Comparison of ENCODE assay signal across 8 cellular contexts in the genomic region with DNA sequence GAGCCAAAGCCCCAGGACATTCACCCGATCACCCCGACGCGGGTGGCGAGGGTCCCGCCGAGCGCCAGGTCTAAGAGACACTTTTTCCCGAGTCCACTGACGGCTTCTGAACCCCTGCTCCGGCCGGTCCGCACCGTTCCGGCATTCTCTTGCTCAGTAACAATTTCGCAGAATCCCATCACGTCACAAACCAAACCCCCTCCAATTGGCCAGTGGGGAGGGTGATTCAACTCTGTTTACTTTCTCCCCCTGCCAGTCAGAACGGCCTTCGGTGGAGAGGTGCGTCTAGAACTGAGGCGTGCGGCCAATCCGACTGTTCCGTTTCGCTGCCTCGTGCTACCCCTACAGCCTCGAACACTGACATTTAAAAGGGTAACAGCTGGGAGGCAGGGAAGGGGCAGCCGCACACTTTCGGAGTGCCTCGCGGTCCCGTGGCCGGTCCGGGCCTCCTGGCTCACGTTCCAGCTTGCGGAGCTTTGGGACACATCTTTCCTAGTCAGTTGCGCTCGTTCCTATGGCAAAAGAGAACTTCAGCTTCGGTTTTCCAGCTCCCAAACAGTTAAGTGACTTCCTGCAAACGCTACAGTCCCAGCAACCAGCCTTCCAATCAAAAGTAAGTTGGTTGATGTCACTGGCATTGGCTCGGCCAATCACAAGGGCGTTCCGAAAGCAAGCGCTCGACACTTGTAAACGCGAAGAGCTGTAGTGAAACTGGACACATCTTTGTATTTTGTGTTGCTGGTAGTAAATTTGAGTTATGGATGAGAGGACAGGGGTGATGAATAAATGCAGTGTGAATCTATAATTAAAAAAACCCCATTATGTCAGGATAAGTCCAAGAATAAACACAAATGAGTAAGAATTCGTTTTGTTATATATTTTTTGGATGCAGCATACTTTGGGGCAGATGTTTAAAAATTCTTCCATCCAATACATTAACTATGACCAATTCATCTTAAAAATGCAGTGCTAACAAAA. TPM values are rescaled to one million over a fixed set of nuclear protein-coding genes. Genes with fewer than 3 reads are reported as not detected.
DNase-seq lines count a peak whose midpoint lies in the region; ATAC-seq, FAIRE-seq and TF ChIP-seq lines count a peak whose summit lies in the region.

A gene (minus strand): TSS at position 860 of the 978 bp plus-strand sequence. CDS start 1,294 bp downstream, outside the sequence.

- no peaks in the 10 kb centered on the region for H3K27me3 Mint-ChIP-seq in activated B cell treated with CpG ODN at 0.5 μM for 24 hours
- H3K27me3 Mint-ChIP-seq in immature natural killer cell (ENCODE audit: low read depth in 3 of 3): peaks cover 19 to 32% (median 28%) of the 10 kb centered on the region in 3 donors

- H3K4me1 Mint-ChIP-seq in activated B cell treated with CpG ODN at 0.5 μM for 24 hours: peaks cover 52% of the 10 kb centered on the region
- peaks cover 53 to 55% of the 10 kb centered on the region in 2 donors for H3K4me1 Mint-ChIP-seq in immature natural killer cell

- peak within 1 kb of the TSS; percentile 79 for H2AFZ ChIP-seq in smooth muscle cell (ENCODE audit: low read depth)

- FAIRE-seq in A549 (lab: Jason Lieb, UNC): peak; percentile 74

- peak within 1 kb of the TSS; percentile 92 for H3K9ac ChIP-seq in smooth muscle cell (ENCODE audit: low read depth)

- H3K4me2 ChIP-seq in A549 (peak within 1 kb of the TSS; percentile 87), smooth muscle cell (peak within 1 kb of the TSS; percentile 94)

- peaks cover 22% of the 10 kb centered on the region for H3K79me2 ChIP-seq in smooth muscle cell (ENCODE audit: low read depth)

- no peak for TF ChIP-seq CTCF in A549 (IDR thresholded peaks at IDR 0.05)
- TF ChIP-seq CTCF in activated B cell treated with CpG ODN at 0.5 μM for 24 hours (IDR thresholded peaks at IDR 0.05): no peak
- TF ChIP-seq CTCF in cardiac fibroblast (IDR thresholded peaks at IDR 0.05; ENCODE audit: low read depth, low read length): no peak
- TF ChIP-seq CTCF in smooth muscle cell (IDR thresholded peaks at IDR 0.05; ENCODE audit: borderline replicate concordance, insufficient read depth, poor library complexity, severe bottlenecking): no peak

- no peak for TF ChIP-seq RAD21 in A549 (conservative IDR thresholded peaks at IDR 0.05 in 1 of 2, IDR thresholded peaks at IDR 0.05 in 1 of 2)

- POLR2A ChIA-PET in A549 (lab: Yijun Ruan, JAX): interaction anchor here (0.7 to 1.2 kb wide), 3 partner anchors 16 to 70 kb away, joined by 3 to 6 read pairs (median 5); no protein-coding TSS in a partner anchor
- POLR2A ChIA-PET in activated B cell treated with CpG ODN at 0.5 μM for 24 hours (lab: Charles Lee): interaction anchor here (1.0 to 4.3 kb wide), 7 partner anchors 8 to 1381 kb away, joined by 3 to 18 read pairs (median 3); a partner anchor contains a TSS

- H3K27me3 ChIP-seq in smooth muscle cell (ENCODE audit: low read depth): no peaks in the 10 kb centered on the region

- peaks cover 4% of the 10 kb centered on the region for H4K20me1 ChIP-seq in smooth muscle cell (ENCODE audit: low read depth)

- peak within 1 kb of the TSS; percentile 64 for H3K4me3 ChIP-seq in A549
- H3K4me3 ChIP-seq in cardiac fibroblast (replicated peaks in 1 of 2; ENCODE audit: low read depth in 2 of 2, low read length in 2 of 2): peak within 1 kb of the TSS; percentile 88 to 99
- H3K4me3 ChIP-seq in smooth muscle cell: peak within 1 kb of the TSS; percentile 90

- no peak for TF ChIP-seq EP300 in A549 (IDR thresholded peaks at IDR 0.05)

- CTCF ChIA-PET in A549 (lab: Yijun Ruan, JAX): interaction anchor here (1.0 to 2.6 kb wide), 6 partner anchors 10 to 188 kb away, joined by 3 to 12 read pairs (median 4); no protein-coding TSS in a partner anchor
- CTCF ChIA-PET in activated B cell treated with CpG ODN at 0.5 μM for 24 hours (lab: Charles Lee): interaction anchor here (2.2 kb wide), 1 partner anchor 71 kb away, joined by 8 read pairs; no protein-coding TSS in a partner anchor

- WGBS in A549 (ENCODE audit: missing lambda C conversion rate): 1% methylated on average over 46 of the region's 48 CpGs
- 2% methylated on average over 48 of the region's 48 CpGs for WGBS in smooth muscle cell (ENCODE audit: low lambda C conversion rate)

- peak; percentile 28; the same call in 1 of the 2 replicates for TF ChIP-seq POLR2A in A549 (IDR thresholded peaks at IDR 0.05; ENCODE audit: low read length)

- H3K9me3 ChIP-seq in A549 (no peaks in the 10 kb centered on the region), smooth muscle cell (replicated peaks; ENCODE audit: low read depth) (no peaks in the 10 kb centered on the region)

- H3K36me3 Mint-ChIP-seq in activated B cell treated with CpG ODN at 0.5 μM for 24 hours (ENCODE audit: low read depth) (peaks cover 9% of the 10 kb centered on the region), immature natural killer cell (no peaks in the 10 kb centered on the region)

- H3K27ac ChIP-seq in A549: peak within 1 kb of the TSS; percentile 82 to 89
- H3K27ac ChIP-seq in smooth muscle cell (ENCODE audit: low read depth): peak within 1 kb of the TSS; percentile 99

- peak; percentile 94 to 96 for DNase-seq in A549 (ENCODE audit: low read depth in 1 of 2, low spot score in 1 of 2)
- DNase-seq in NCI-H2227 treated with DMSO at 0.1 percent for 48 hours (lab: John Stamatoyannopoulos, UW): peak; percentile 90
- peak; percentile 78 for DNase-seq in activated B cell treated with CpG ODN at 0.5 μM for 24 hours
- DNase-seq in cardiac fibroblast (ENCODE audit: low read depth in 2 of 2): peak; percentile 98 to 99
- peak; percentile 95 for DNase-seq in immature natural killer cell
- peak; percentile 55 for DNase-seq in smooth muscle cell (lab: John Stamatoyannopoulos, UW; ENCODE audit: unreplicated experiment)

- H3K4me1 ChIP-seq in A549 (peaks cover 13% of the 10 kb centered on the region; the same call in 2 of the 3 replicates), smooth muscle cell (ENCODE audit: low read depth) (peaks cover 19% of the 10 kb centered on the region)

- H3K4me3 Mint-ChIP-seq in activated B cell treated with CpG ODN at 0.5 μM for 24 hours: peak within 1 kb of the TSS; percentile 97
- peak within 1 kb of the TSS; percentile 95 to 99 (median 98) for H3K4me3 Mint-ChIP-seq in immature natural killer cell

- H3K9me3 Mint-ChIP-seq in activated B cell treated with CpG ODN at 0.5 μM for 24 hours (no peaks in the 10 kb centered on the region), immature natural killer cell (no peaks in the 10 kb centered on the region)

- peaks cover 9% of the 10 kb centered on the region for H3F3A ChIP-seq in smooth muscle cell (ENCODE audit: low read depth)

- ATAC-seq in A549 (peak; percentile 69 to 77), GM18867 (IDR thresholded peaks at IDR 0.05; ENCODE audit: unreplicated experiment) (peak; percentile 73), HG03097 (IDR thresholded peaks at IDR 0.05; ENCODE audit: low FRiP score, unreplicated experiment) (peak; percentile 61), activated B cell treated with CpG ODN at 0.5 μM for 24 hours (ENCODE audit: low read depth) (peak; percentile 72)

- peak within 1 kb of the TSS; percentile 100 for H3K27ac Mint-ChIP-seq in activated B cell treated with CpG ODN at 0.5 μM for 24 hours
- peak within 1 kb of the TSS; percentile 99 to 100 (median 99) for H3K27ac Mint-ChIP-seq in immature natural killer cell

- intact Hi-C loops in activated B cell treated with CpG ODN at 0.5 μM for 24 hours (cut with micrococcal nuclease): loop anchor here (1.0 to 10.0 kb wide), 8 partner anchors 149 to 1867 kb away; a partner anchor contains a TSS

- no peaks in the 10 kb centered on the region for H3K36me3 ChIP-seq in smooth muscle cell (ENCODE audit: low read depth)

TF ChIP-seq in A549, 52 proteins besides CTCF, POLR2A, EP300 and RAD21 (continues in another document):
- TF ChIP-seq FOSL2 (IDR thresholded peaks at IDR 0.05): no peak
- TF ChIP-seq FOSL2 (CRISPR knock-in tag; IDR thresholded peaks at IDR 0.05): peak; percentile 68
- no peak for TF ChIP-seq CHD2 (IDR thresholded peaks at IDR 0.05; ENCODE audit: low read length, partially characterized antibody)
- TF ChIP-seq, protein P1, sequence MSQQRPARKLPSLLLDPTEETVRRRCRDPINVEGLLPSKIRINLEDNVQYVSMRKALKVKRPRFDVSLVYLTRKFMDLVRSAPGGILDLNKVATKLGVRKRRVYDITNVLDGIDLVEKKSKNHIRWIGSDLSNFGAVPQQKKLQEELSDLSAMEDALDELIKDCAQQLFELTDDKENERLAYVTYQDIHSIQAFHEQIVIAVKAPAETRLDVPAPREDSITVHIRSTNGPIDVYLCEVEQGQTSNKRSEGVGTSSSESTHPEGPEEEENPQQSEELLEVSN (IDR thresholded peaks at IDR 0.05; ENCODE audit: borderline replicate concordance, low read depth): peak; percentile 87
- no peak for TF ChIP-seq HOXB5 (CRISPR knock-in tag; IDR thresholded peaks at IDR 0.05)
- TF ChIP-seq EHF (CRISPR knock-in tag; IDR thresholded peaks at IDR 0.05): no peak
- TF ChIP-seq HDAC2 (IDR thresholded peaks at IDR 0.05): no peak
- TF ChIP-seq, protein P2, sequence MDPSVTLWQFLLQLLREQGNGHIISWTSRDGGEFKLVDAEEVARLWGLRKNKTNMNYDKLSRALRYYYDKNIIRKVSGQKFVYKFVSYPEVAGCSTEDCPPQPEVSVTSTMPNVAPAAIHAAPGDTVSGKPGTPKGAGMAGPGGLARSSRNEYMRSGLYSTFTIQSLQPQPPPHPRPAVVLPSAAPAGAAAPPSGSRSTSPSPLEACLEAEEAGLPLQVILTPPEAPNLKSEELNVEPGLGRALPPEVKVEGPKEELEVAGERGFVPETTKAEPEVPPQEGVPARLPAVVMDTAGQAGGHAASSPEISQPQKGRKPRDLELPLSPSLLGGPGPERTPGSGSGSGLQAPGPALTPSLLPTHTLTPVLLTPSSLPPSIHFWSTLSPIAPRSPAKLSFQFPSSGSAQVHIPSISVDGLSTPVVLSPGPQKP (IDR thresholded peaks at IDR 0.05; ENCODE audit: low read depth, low read length): no peak
- TF ChIP-seq ZC3H11A (IDR thresholded peaks at IDR 0.05): no peak
- TF ChIP-seq RARB (CRISPR knock-in tag; IDR thresholded peaks at IDR 0.05): no peak
- TF ChIP-seq POLR2AphosphoS2 (conservative IDR thresholded peaks at IDR 0.05; ENCODE audit: low read length): no peak
- TF ChIP-seq RNF2 (IDR thresholded peaks at IDR 0.05; ENCODE audit: borderline replicate concordance, low read depth): no peak
- no peak for TF ChIP-seq ZFP36 (IDR thresholded peaks at IDR 0.05; ENCODE audit: borderline replicate concordance, partially characterized antibody)

RNA-seq across cellular contexts. Expression of the gene that starts here (rescaled TPM):
- polyA plus RNA-seq in A549 (2011; rRNA removed) (3.1 and 3.9 TPM in 2 replicates), A549 (2017; fragmentation: RNase III; extraction: RNeasy Plus Mini Kit Qiagen cat#74134 plus additional on column Dnase treatment) (0.52 to 0.84 TPM (median 0.76 TPM) in 3 replicates), immature natural killer cell (1 to 10 TPM; 1.1 to 3.0 (median 1.3) TPM), smooth muscle cell (2.9 and 3.2 TPM in 2 replicates)
- 0.41 and 0.62 TPM in 2 replicates for polyA plus RNA-seq in A549 (2012; cell fraction: cytosol; rRNA removed)
- 0.38 and 0.50 TPM in 2 replicates for polyA plus RNA-seq in A549 (2012; cell fraction: nucleus; rRNA removed)
- polyA minus RNA-seq in A549 (2011; rRNA and poly(A)+ RNA removed): 2.3 and 2.7 TPM in 2 replicates
- total RNA-seq in activated B cell treated with CpG ODN at 0.5 μM for 24 hours (5.2 and 6.3 TPM in 2 replicates), smooth muscle cell (13.5 and 25.7 TPM in 2 replicates)

Comparison
In these comparisons a context has a peak if more than half of its experiments do, and no peak if none do; other contexts are left out.
1. Peak in every context shown above with its lines: DNase-seq, ATAC-seq, H3K4me3 ChIP-seq and H3K27ac ChIP-seq.